Comparison of ENCODE assay signal across 22 cellular contexts in the genomic region with DNA sequence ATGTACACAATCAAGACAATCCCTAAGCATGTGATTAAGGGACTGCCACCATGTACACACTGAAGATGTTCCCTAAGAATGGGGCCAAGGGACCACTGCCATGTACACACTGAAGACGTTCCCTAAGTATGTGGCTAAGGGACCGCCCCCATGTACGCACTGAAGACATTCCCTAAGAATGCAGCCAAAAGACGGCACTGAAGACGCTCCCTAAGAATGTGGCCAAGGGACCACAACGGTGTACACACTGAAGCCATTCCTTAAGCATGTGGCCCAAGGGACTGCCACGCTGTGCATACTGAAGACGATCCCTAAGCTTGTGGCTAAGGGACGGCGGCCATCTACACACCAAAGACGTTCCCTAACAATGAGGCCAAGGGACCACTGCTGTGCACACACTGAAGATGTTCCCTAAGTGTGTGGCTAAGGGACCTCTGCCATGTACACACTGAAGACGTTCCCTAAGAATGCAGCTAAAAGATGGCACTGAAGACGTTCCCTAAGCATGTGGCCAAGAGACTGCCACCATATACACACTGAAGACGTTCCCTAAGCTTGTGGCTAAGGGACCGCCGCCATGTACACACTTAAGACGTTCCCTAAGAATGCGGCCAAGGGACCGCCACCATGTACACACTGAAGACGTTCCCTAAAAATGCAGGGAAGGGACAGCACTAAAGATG.
"Had no signal": no experiment of that assay in that cellular context is flagged by ENCODE, and none has a peak within 500 bp of the region (broad histone marks: within the 10 kb centered on the region; RNA-seq: fewer than 3 reads in every experiment).

No MANE protein-coding gene starts in this region.

- H3K27me3 Mint-ChIP-seq: memory B cell; stimulated activated naive CD8-positive, alpha-beta T cell treated with anti-CD3 and anti-CD28 coated beads, Interleukin-15, Interleukin-2, amounts not matched to agents 100 ng/mL and 50 ng/mL, for 24 hours; type B pancreatic cell had no signal

- H3K4me1 ChIP-seq: left lung, right atrium auricular region, suprapubic skin had no signal

- H3K4me3 ChIP-seq: gastrocnemius medialis, heart right ventricle, left lung, right atrium auricular region, suprapubic skin had no signal

- H3K4me3 Mint-ChIP-seq: memory B cell; natural killer cell; stimulated activated naive CD8-positive, alpha-beta T cell treated with anti-CD3 and anti-CD28 coated beads, Interleukin-15, Interleukin-2, amounts not matched to agents 100 ng/mL and 50 ng/mL, for 24 hours; type B pancreatic cell had no signal

- H3K9me3 ChIP-seq: gastrocnemius medialis, heart right ventricle, left lung, right atrium auricular region, suprapubic skin had no signal

- H3K36me3 ChIP-seq: brain microvascular endothelial cell, gastrocnemius medialis, heart right ventricle, left lung, right atrium auricular region, suprapubic skin had no signal

- ATAC-seq: gastrocnemius medialis, heart right ventricle, left lung, natural killer cell had no signal

- H3K27ac Mint-ChIP-seq: memory B cell; stimulated activated naive CD8-positive, alpha-beta T cell treated with anti-CD3 and anti-CD28 coated beads, Interleukin-15, Interleukin-2, amounts not matched to agents 100 ng/mL and 50 ng/mL, for 24 hours; type B pancreatic cell had no signal

- H3K27me3 ChIP-seq: brain microvascular endothelial cell, gastrocnemius medialis, heart right ventricle, left lung, right atrium auricular region, suprapubic skin had no signal

- H3K36me3 Mint-ChIP-seq: natural killer cell had no signal

- DNase-seq: activated CD4-positive, alpha-beta T cell treated with anti-CD3 and anti-CD28 coated beads for 1 hour; activated CD4-positive, alpha-beta T cell treated with anti-CD3 and anti-CD28 coated beads, Interleukin-2, amount 50 U/mL, for 4 hours; activated naive CD4-positive, alpha-beta T cell; activated T-cell treated with anti-CD3 and anti-CD28 coated beads for 4 hours; anterior cingulate cortex; brain microvascular endothelial cell; dermis blood vessel endothelial cell; erythroblast; gastrocnemius medialis; heart right ventricle; natural killer cell; nucleus accumbens; stimulated activated CD4-positive, alpha-beta T cell treated with anti-CD3 and anti-CD28 coated beads, Interleukin-4, amount 100 ng/mL, for 4 hours; stimulated activated CD8-positive, alpha-beta memory T cell treated with anti-CD3 and anti-CD28 coated beads, Interleukin-4, amount 100 ng/mL, for 48 hours; T-helper 1 cell; T1000 had no signal

- H3K27ac ChIP-seq: brain microvascular endothelial cell, gastrocnemius medialis, heart right ventricle, left lung, right atrium auricular region, suprapubic skin had no signal
